Comparison of ENCODE assay signal across 8 cellular contexts in the genomic region with DNA sequence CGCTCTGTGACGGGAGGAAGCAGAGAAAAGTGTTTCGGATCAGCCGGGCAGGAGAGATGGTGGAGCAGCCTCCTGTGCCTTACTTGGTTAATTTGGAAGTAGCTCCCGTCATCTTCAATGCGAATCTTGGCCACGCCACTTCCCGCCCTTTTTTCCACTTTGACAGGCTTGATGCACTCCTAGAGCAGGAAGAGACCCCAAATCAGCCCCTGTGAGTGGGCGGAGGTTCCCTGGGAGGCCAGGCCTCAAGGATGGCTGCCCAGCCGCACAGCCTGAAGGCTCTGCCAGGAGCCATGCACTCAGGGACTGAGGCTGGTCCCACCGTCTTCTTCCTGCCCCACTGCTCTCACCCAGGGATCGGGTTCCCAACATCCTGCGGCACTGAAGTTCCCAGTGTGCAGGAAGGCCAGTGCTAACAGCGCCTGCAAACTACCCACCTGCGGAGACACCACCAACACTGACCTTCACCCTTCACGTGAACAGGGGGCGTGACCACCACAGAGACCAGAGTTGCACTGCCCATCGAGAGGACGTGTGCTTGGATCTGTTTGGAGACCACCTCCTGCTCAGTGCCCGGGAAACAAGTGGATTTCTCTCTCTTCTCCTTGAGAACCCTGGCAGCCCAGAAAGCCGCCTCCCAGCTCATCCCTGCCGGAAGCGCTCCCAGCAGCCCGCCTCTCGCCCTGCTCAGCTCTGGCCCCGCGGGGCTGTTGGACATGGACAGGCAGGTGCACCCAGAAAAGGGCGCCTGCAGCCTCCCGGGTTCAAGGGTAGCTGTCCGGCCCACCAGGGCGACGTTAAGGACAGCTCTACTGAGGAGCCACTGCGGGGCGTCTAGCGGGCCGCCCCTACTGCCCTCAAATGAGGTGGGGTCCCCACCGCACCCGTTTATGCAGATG. TPM values are rescaled to one million over a fixed set of nuclear protein-coding genes. Genes with fewer than 3 reads are reported as not detected.
DNase-seq lines count a peak whose midpoint lies in the region; ATAC-seq, FAIRE-seq and TF ChIP-seq lines count a peak whose summit lies in the region.

No MANE protein-coding gene starts in this region.

- CTCF ChIA-PET in activated naive CD4-positive, alpha-beta T cell treated with anti-CD3 and anti-CD28 coated beads, Interleukin-2, amount 10 ng/mL, durations not matched to agents 7 days and 5 days (lab: Charles Lee), result interaction anchor here (1.0 to 2.0 kb wide), 4 partner anchors 8 to 27 kb away, joined by 3 to 11 read pairs (median 4); no protein-coding TSS in a partner anchor

- DNase-seq in activated naive CD4-positive, alpha-beta T cell treated with anti-CD3 and anti-CD28 coated beads, Interleukin-2, amount 10 ng/mL, durations not matched to agents 7 days and 5 days, result no peak
- DNase-seq in activated naive CD4-positive, alpha-beta T cell treated with anti-CD3 and anti-CD28 coated beads, Interleukin-2, amount 50 U/mL, for 16 hours, result no peak
- no peak for DNase-seq in lower lobe of right lung
- peak; percentile 60 for DNase-seq in upper lobe of right lung
- no peak for DNase-seq in GM12891 (ENCODE audit: insufficient read length, low spot score)
- DNase-seq in stimulated activated naive CD4-positive, alpha-beta T cell (lab: John Stamatoyannopoulos, UW), result no peak
- DNase-seq in NOMO-1 treated with DMSO at 0.1 percent for 48 hours (lab: John Stamatoyannopoulos, UW; ENCODE audit: unreplicated experiment), result no peak

- intact Hi-C loops in lower lobe of right lung (cut with DNase I), result no loop called here
- intact Hi-C loops in upper lobe of right lung (cut with DNase I), result no loop called here

- peaks cover 28% of the 10 kb centered on the region for H3K4me1 Mint-ChIP-seq in activated naive CD4-positive, alpha-beta T cell treated with anti-CD3 and anti-CD28 coated beads, Interleukin-2, amount 10 ng/mL, durations not matched to agents 7 days and 5 days
- H3K4me1 Mint-ChIP-seq in brain, result peaks cover 15% of the 10 kb centered on the region

- ATAC-seq in lower lobe of right lung (no peak), upper lobe of right lung (no peak)

- H3K9me3 ChIP-seq in lower lobe of right lung (no peaks in the 10 kb centered on the region), upper lobe of right lung (no peaks in the 10 kb centered on the region)

- H3K36me3 Mint-ChIP-seq in activated naive CD4-positive, alpha-beta T cell treated with anti-CD3 and anti-CD28 coated beads, Interleukin-2, amount 10 ng/mL, durations not matched to agents 7 days and 5 days, result peaks cover 10% of the 10 kb centered on the region
- H3K36me3 Mint-ChIP-seq in brain, result peaks cover 12% of the 10 kb centered on the region

- H3K4me1 ChIP-seq in lower lobe of right lung (peaks cover 15% of the 10 kb centered on the region), upper lobe of right lung (peaks cover 16% of the 10 kb centered on the region)

- H3K27me3 Mint-ChIP-seq in activated naive CD4-positive, alpha-beta T cell treated with anti-CD3 and anti-CD28 coated beads, Interleukin-2, amount 10 ng/mL, durations not matched to agents 7 days and 5 days, result no peaks in the 10 kb centered on the region
- peaks cover 6% of the 10 kb centered on the region for H3K27me3 Mint-ChIP-seq in brain

- peak overlapping the region; percentile 65 for H3K27ac Mint-ChIP-seq in activated naive CD4-positive, alpha-beta T cell treated with anti-CD3 and anti-CD28 coated beads, Interleukin-2, amount 10 ng/mL, durations not matched to agents 7 days and 5 days
- H3K27ac Mint-ChIP-seq in brain, result peak overlapping the region in 3 of 5 experiments; percentile 54 to 79 (median 56)

- peak overlapping the region; percentile 86 for H3K27ac ChIP-seq in lower lobe of right lung
- H3K27ac ChIP-seq in upper lobe of right lung, result peak overlapping the region; percentile 73

- no peak for FAIRE-seq in GM12891 (lab: Jason Lieb, UNC)

- H3K4me3 ChIP-seq in lower lobe of right lung (peak overlapping the region; percentile 97), upper lobe of right lung (peak overlapping the region; percentile 88)

- H3K27me3 ChIP-seq in lower lobe of right lung (ENCODE audit: low read depth) (no peaks in the 10 kb centered on the region), upper lobe of right lung (peaks cover 3% of the 10 kb centered on the region)

- peaks cover 34% of the 10 kb centered on the region for H3K36me3 ChIP-seq in lower lobe of right lung
- peaks cover 20% of the 10 kb centered on the region for H3K36me3 ChIP-seq in upper lobe of right lung

- no peak for TF ChIP-seq POLR2A in GM12891 (IDR thresholded peaks at IDR 0.05; ENCODE audit: low read depth, low read length)

- no peaks in the 10 kb centered on the region for H3K9me3 Mint-ChIP-seq in activated naive CD4-positive, alpha-beta T cell treated with anti-CD3 and anti-CD28 coated beads, Interleukin-2, amount 10 ng/mL, durations not matched to agents 7 days and 5 days
- peaks cover 0 to 2% (median 0%) of the 10 kb centered on the region in 5 experiments for H3K9me3 Mint-ChIP-seq in brain

- TF ChIP-seq CTCF in brain (conservative IDR thresholded peaks at IDR 0.05) (no peak), lower lobe of right lung (IDR thresholded peaks at IDR 0.05) (no peak), upper lobe of right lung (IDR thresholded peaks at IDR 0.05) (no peak)

- peak overlapping the region; percentile 79 for H3K4me3 Mint-ChIP-seq in activated naive CD4-positive, alpha-beta T cell treated with anti-CD3 and anti-CD28 coated beads, Interleukin-2, amount 10 ng/mL, durations not matched to agents 7 days and 5 days
- H3K4me3 Mint-ChIP-seq in brain, result peak overlapping the region; percentile 79 to 87 (median 80)

TF ChIP-seq in GM12891, 5 proteins besides CTCF, POLR2A, EP300 and RAD21:
- TF ChIP-seq TAF1 (IDR thresholded peaks at IDR 0.05; ENCODE audit: low read depth, low read length) (no peak), SPI1 (IDR thresholded peaks at IDR 0.05; ENCODE audit: low read depth, low read length) (no peak), POLR2AphosphoS5 (IDR thresholded peaks at IDR 0.05; ENCODE audit: low read depth, low read length) (no peak), POU2F2 (IDR thresholded peaks at IDR 0.05; ENCODE audit: low read depth, low read length) (no peak), PAX5 (IDR thresholded peaks at IDR 0.05; ENCODE audit: insufficient read depth, low read length, severe bottlenecking) (no peak)

RNA-seq across cellular contexts. Expression of a gene that starts 1.0 kb away (rescaled TPM):
- 32.6 TPM for polyA plus RNA-seq in brain (ENCODE audit: insufficient read depth, low read depth, low replicate concordance)
- total RNA-seq in lower lobe of right lung (24.3 TPM), upper lobe of right lung (24.2 TPM)
- 16.2 TPM for polyA plus RNA-seq in GM12891 (2012; ENCODE audit: low read depth, missing spikeins)

RNA-seq across cellular contexts. Expression of a gene that starts 12.9 kb away (rescaled TPM):
- polyA plus RNA-seq in brain (ENCODE audit: insufficient read depth, low read depth, low replicate concordance), result 8.7 TPM
- total RNA-seq in lower lobe of right lung (15.6 TPM), upper lobe of right lung (8.9 TPM)
- 9.3 TPM for polyA plus RNA-seq in GM12891 (2012; ENCODE audit: low read depth, missing spikeins)

RNA-seq across cellular contexts. Expression of a gene that starts 13.6 kb away (rescaled TPM):
- polyA plus RNA-seq in brain (ENCODE audit: insufficient read depth, low read depth, low replicate concordance), result 0.39 TPM
- total RNA-seq in lower lobe of right lung (26.1 TPM), upper lobe of right lung (0.78 TPM)
- 5.3 TPM for polyA plus RNA-seq in GM12891 (2012; ENCODE audit: low read depth, missing spikeins)

RNA-seq across cellular contexts. Expression of a gene that starts 18.9 kb away (rescaled TPM):
- 37.7 TPM for polyA plus RNA-seq in brain (ENCODE audit: insufficient read depth, low read depth, low replicate concordance)
- total RNA-seq in lower lobe of right lung (36.5 TPM), upper lobe of right lung (30.5 TPM)
- 14.0 TPM for polyA plus RNA-seq in GM12891 (2012; ENCODE audit: low read depth, missing spikeins)

RNA-seq across cellular contexts. Expression of a gene that starts 20.7 kb away (rescaled TPM):
- polyA plus RNA-seq in brain (ENCODE audit: insufficient read depth, low read depth, low replicate concordance), result 0.63 TPM
- total RNA-seq in lower lobe of right lung (42.6 TPM), upper lobe of right lung (93.3 TPM)
- polyA plus RNA-seq in GM12891 (2012; ENCODE audit: low read depth, missing spikeins), result not detected

Comparison
In these comparisons a context has a peak if more than half of its experiments do, and no peak if none do; other contexts are left out.
1. RNA of a gene that starts 13.6 kb away (total RNA-seq): 26.1 TPM in lower lobe of right lung (single experiment); 0.78 TPM in upper lobe of right lung (single experiment); every median in the first group is over 10 times any median in the second.